Comparison of ENCODE assay signal across 1 cellular context in genomic region chr9:98973546-98973921, GRCh38.
TF ChIP-seq lines count a peak whose summit lies in the region.

No MANE protein-coding gene starts in this region.

TF ChIP-seq in K562, 482 proteins besides CTCF, POLR2A, EP300 and RAD21:
- TF ChIP-seq ZFP36 (IDR thresholded peaks at IDR 0.05; ENCODE audit: low read depth, low read length, partially characterized antibody): peak; percentile 11
- no peak for TF ChIP-seq ZNF197 (CRISPR knock-in tag; IDR thresholded peaks at IDR 0.05; ENCODE audit: low read depth)
- TF ChIP-seq KLF13 (tag; IDR thresholded peaks at IDR 0.05; ENCODE audit: borderline replicate concordance, low read depth): no peak
- no peak for TF ChIP-seq NCOR1 (IDR thresholded peaks at IDR 0.05)
- no peak for TF ChIP-seq BRD9 (IDR thresholded peaks at IDR 0.05; ENCODE audit: low read depth, partially characterized antibody)
